ENCODE assay signal across 8 cellular contexts in the genomic region with DNA sequence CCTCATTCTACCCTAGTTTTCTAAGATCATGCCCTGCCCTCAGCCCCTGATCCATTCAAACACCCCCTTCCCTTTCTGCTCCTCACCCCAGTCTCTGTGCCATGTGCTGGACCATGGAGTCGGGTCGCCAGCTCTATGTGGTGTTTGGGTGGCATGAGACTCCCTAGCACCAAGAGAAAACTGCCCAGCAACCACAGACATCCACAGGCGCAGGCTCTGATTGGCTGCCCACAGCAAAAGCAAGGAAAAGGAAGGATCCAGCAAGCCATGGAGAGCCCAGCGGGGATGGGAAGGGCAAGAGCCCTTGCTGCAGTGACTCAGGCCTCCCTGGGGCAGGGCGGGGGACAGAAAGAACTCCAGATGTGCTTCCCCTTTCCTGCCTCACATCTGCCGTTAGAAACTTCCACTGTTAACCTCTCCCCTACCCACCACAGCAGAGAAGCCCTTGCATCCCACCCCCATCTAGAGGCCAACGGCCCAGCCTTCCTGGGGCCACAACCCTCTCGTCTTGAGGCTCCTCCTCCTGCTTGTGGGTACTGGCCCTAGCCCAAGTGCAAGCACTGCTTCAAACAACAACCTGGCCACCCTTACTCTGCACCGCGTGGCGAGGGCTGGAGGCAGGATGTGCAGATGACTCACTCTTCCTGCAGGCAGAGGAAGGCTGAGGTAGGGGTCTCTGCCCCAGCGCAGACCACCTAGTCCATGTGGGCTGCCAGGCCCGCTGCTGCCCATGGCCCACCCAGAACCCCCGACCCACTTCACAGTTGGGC. TPM values are rescaled to one million over a fixed set of nuclear protein-coding genes. Genes with fewer than 3 reads are reported as not detected.
DNase-seq lines count a peak whose midpoint lies in the region; ATAC-seq and TF ChIP-seq lines count a peak whose summit lies in the region.

No MANE protein-coding gene starts in this region.

- H3K36me3 Mint-ChIP-seq in activated B cell treated with CpG ODN at 0.5 μM for 24 hours (ENCODE audit: low read depth), result peaks cover 33% of the 10 kb centered on the region

- CTCF ChIA-PET in activated B cell treated with CpG ODN at 0.5 μM for 24 hours (lab: Charles Lee), result interaction anchor here (1.0 to 11.9 kb wide), 6 partner anchors 9 to 162 kb away, joined by 3 to 192 read pairs (median 6); partner anchors contain the start of gene AHNAK

- H3K4me1 Mint-ChIP-seq in activated B cell treated with CpG ODN at 0.5 μM for 24 hours, result peaks cover 87% of the 10 kb centered on the region

- peak overlapping the region; percentile 99 for H3K27ac Mint-ChIP-seq in activated B cell treated with CpG ODN at 0.5 μM for 24 hours

- H3K4me3 ChIP-seq in NB4 (ENCODE audit: low read depth, low read length), result peak overlapping the region; percentile 33

- TF ChIP-seq CTCF in NB4 (IDR thresholded peaks at IDR 0.05; ENCODE audit: low read depth, low read length) (no peak), activated B cell treated with CpG ODN at 0.5 μM for 24 hours (IDR thresholded peaks at IDR 0.05) (no peak)

- peak; percentile 81 for DNase-seq in DMS53 treated with DMSO at 0.1 percent for 48 hours (lab: John Stamatoyannopoulos, UW; ENCODE audit: unreplicated experiment)
- DNase-seq in H4 (ENCODE audit: low spot score), result peak; percentile 98
- peak; percentile 100 for DNase-seq in NB4 (ENCODE audit: low read depth)
- DNase-seq in activated B cell treated with CpG ODN at 0.5 μM for 24 hours, result peak; percentile 64
- DNase-seq in cerebellar cortex (ENCODE audit: low spot score), result peak; percentile 93
- DNase-seq in kidney tubule cell (ENCODE audit: low spot score), result peak; percentile 98
- DNase-seq in stimulated activated CD4-positive, alpha-beta T cell treated with anti-CD3 and anti-CD28 coated beads, Interleukin-4, amount 100 ng/mL, for 24 hours, result peak; percentile 75
- DNase-seq in HPDE6-E6E7 (ENCODE audit: extremely low spot score), result no peak

- peak; percentile 19 for TF ChIP-seq POLR2A in NB4 (IDR thresholded peaks at IDR 0.05; ENCODE audit: extremely low read depth, insufficient read length)

- H3K27me3 Mint-ChIP-seq in activated B cell treated with CpG ODN at 0.5 μM for 24 hours, result no peaks in the 10 kb centered on the region

- peak; percentile 35 for ATAC-seq in activated B cell treated with CpG ODN at 0.5 μM for 24 hours (ENCODE audit: low read depth)

- POLR2A ChIA-PET in activated B cell treated with CpG ODN at 0.5 μM for 24 hours (lab: Charles Lee), result interaction anchor here (0.6 to 7.4 kb wide), 24 partner anchors 9 to 285 kb away, joined by 3 to 183 read pairs (median 8); partner anchors contain the start of genes AHNAK, C11orf98, CSKMT and EEF1G

- H3K4me3 Mint-ChIP-seq in activated B cell treated with CpG ODN at 0.5 μM for 24 hours, result peak overlapping the region; percentile 81

- no peaks in the 10 kb centered on the region for H3K9me3 Mint-ChIP-seq in activated B cell treated with CpG ODN at 0.5 μM for 24 hours

- intact Hi-C loops in activated B cell treated with CpG ODN at 0.5 μM for 24 hours (cut with micrococcal nuclease), result loop anchor here (1.0 to 10.0 kb wide), 4 partner anchors 47 to 1201 kb away; no protein-coding TSS in a partner anchor

RNA-seq across cellular contexts. Expression of gene AHNAK, which starts 9.7 kb away (rescaled TPM):
- total RNA-seq in H4 (2014; rRNA removed; shearing (Covaris generic)), result 47.0 and 60.1 TPM in 2 replicates
- total RNA-seq in activated B cell treated with CpG ODN at 0.5 μM for 24 hours, result 246 and 248 TPM in 2 replicates

RNA-seq across cellular contexts. Expression of gene EEF1G, which starts 17.4 kb away (rescaled TPM):
- 1,742 and 1,908 TPM in 2 replicates for total RNA-seq in H4 (2014; rRNA removed; shearing (Covaris generic))
- 2,373 and 2,524 TPM in 2 replicates for total RNA-seq in activated B cell treated with CpG ODN at 0.5 μM for 24 hours

RNA-seq across cellular contexts. Expression of gene TUT1, which starts 35.0 kb away (rescaled TPM):
- total RNA-seq in H4 (2014; rRNA removed; shearing (Covaris generic)), result 2.3 and 5.4 TPM in 2 replicates
- total RNA-seq in activated B cell treated with CpG ODN at 0.5 μM for 24 hours, result 27.8 and 30.9 TPM in 2 replicates

RNA-seq across cellular contexts. Expression of gene MTA2, which starts 45.4 kb away (rescaled TPM):
- 96.1 and 108 TPM in 2 replicates for total RNA-seq in H4 (2014; rRNA removed; shearing (Covaris generic))
- total RNA-seq in activated B cell treated with CpG ODN at 0.5 μM for 24 hours, result 170 and 175 TPM in 2 replicates

RNA-seq across cellular contexts. Expression of gene EML3, which starts 56.3 kb away (rescaled TPM):
- total RNA-seq in H4 (2014; rRNA removed; shearing (Covaris generic)), result 10.1 and 13.8 TPM in 2 replicates
- total RNA-seq in activated B cell treated with CpG ODN at 0.5 μM for 24 hours, result 115 and 128 TPM in 2 replicates
